1 cellular context compared by ENCODE assay signal in the genomic region with DNA sequence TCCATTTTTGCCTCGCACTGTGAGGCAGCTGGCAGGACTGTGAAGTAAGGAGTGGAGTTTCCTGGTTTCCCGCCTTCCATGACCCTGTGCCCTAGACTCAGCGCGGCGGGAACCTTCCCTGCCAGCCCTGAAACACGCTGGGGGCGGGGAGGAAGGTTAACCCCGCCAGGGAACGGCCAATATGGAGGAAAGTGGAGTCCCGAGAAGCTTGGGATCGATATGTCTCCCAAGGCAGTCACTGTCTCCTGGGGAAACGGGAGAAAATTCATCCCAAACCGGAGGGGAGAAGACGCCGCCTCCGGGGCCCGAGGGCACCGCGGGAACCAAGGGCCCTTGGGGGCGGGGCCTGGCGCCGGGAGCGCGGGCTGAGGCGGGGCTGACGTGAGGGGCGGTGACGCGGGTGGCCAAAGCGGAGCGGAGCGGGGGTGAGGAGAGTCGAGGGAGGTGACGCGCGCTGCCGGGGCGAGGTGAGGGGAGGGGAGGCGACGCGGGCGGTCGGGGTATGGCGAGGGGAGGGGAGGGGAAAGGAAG.
TF ChIP-seq lines count a peak whose summit lies in the region.

HMCES (plus strand) TSS at position 432 of the 531 bp plus-strand sequence. CDS start 863 bp downstream, outside the sequence.

TF ChIP-seq in K562, 482 proteins besides CTCF, POLR2A, EP300 and RAD21 (continued from another document and continues in another):
- no peak for TF ChIP-seq DEAF1 (CRISPR knock-in tag; IDR thresholded peaks at IDR 0.05)
- no peak for TF ChIP-seq ZSCAN32 (CRISPR knock-in tag; IDR thresholded peaks at IDR 0.05)
- peak; percentile 79 for TF ChIP-seq EGR1 (conservative IDR thresholded peaks at IDR 0.05)
- no peak for TF ChIP-seq MED1 (CRISPR knock-in tag; IDR thresholded peaks at IDR 0.05; ENCODE audit: borderline replicate concordance)
- TF ChIP-seq HIVEP1 (CRISPR knock-in tag; IDR thresholded peaks at IDR 0.05): no peak
- TF ChIP-seq, protein P1, sequence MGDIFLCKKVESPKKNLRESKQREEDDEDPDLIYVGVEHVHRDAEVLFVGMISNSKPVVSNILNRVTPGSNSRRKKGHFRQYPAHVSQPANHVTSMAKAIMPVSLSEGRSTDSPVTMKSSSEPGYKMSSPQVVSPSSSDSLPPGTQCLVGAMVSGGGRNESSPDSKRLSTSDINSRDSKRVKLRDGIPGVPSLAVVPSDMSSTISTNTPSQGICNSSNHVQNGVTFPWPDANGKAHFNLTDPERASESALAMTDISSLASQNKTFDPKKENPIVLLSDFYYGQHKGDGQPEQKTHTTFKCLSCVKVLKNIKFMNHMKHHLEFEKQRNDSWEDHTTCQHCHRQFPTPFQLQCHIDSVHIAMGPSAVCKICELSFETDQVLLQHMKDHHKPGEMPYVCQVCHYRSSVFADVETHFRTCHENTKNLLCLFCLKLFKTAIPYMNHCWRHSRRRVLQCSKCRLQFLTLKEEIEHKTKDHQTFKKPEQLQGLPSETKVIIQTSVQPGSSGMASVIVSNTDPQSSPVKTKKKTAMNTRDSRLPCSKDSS (IDR thresholded peaks at IDR 0.05; ENCODE audit: low read depth, partially characterized antibody): no peak
- TF ChIP-seq, protein P2, sequence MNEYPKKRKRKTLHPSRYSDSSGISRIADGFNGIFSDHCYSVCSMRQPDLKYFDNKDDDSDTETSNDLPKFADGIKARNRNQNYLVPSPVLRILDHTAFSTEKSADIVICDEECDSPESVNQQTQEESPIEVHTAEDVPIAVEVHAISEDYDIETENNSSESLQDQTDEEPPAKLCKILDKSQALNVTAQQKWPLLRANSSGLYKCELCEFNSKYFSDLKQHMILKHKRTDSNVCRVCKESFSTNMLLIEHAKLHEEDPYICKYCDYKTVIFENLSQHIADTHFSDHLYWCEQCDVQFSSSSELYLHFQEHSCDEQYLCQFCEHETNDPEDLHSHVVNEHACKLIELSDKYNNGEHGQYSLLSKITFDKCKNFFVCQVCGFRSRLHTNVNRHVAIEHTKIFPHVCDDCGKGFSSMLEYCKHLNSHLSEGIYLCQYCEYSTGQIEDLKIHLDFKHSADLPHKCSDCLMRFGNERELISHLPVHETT (CRISPR knock-in tag; conservative IDR thresholded peaks at IDR 0.05 in 1 of 2, IDR thresholded peaks at IDR 0.05 in 1 of 2): peak in 1 of 2 experiments; percentile 90; a peak in 2 of 4 replicates
- no peak for TF ChIP-seq HMBOX1 (IDR thresholded peaks at IDR 0.05)
- no peak for TF ChIP-seq ARID3B (CRISPR knock-in tag; IDR thresholded peaks at IDR 0.05; ENCODE audit: borderline replicate concordance)
- TF ChIP-seq TCF3 (CRISPR knock-in tag; IDR thresholded peaks at IDR 0.05): no peak
- TF ChIP-seq, protein P3, sequence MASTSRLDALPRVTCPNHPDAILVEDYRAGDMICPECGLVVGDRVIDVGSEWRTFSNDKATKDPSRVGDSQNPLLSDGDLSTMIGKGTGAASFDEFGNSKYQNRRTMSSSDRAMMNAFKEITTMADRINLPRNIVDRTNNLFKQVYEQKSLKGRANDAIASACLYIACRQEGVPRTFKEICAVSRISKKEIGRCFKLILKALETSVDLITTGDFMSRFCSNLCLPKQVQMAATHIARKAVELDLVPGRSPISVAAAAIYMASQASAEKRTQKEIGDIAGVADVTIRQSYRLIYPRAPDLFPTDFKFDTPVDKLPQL (IDR thresholded peaks at IDR 0.05; ENCODE audit: extremely low read depth, insufficient read length): no peak
- TF ChIP-seq MBD2 (IDR thresholded peaks at IDR 0.05; ENCODE audit: borderline replicate concordance, low read depth): 0 out of 2 replicates have a peak, but pooled peaks have one; percentile 24
- TF ChIP-seq, protein P4, sequence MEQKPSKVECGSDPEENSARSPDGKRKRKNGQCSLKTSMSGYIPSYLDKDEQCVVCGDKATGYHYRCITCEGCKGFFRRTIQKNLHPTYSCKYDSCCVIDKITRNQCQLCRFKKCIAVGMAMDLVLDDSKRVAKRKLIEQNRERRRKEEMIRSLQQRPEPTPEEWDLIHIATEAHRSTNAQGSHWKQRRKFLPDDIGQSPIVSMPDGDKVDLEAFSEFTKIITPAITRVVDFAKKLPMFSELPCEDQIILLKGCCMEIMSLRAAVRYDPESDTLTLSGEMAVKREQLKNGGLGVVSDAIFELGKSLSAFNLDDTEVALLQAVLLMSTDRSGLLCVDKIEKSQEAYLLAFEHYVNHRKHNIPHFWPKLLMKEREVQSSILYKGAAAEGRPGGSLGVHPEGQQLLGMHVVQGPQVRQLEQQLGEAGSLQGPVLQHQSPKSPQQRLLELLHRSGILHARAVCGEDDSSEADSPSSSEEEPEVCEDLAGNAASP (IDR thresholded peaks at IDR 0.05): no peak
- TF ChIP-seq HNRNPH1 (optimal IDR thresholded peaks at IDR 0.05; ENCODE audit: low read depth, low read length): no peak
- no peak for TF ChIP-seq DLX4 (CRISPR knock-in tag; IDR thresholded peaks at IDR 0.05)
- TF ChIP-seq, protein P5, sequence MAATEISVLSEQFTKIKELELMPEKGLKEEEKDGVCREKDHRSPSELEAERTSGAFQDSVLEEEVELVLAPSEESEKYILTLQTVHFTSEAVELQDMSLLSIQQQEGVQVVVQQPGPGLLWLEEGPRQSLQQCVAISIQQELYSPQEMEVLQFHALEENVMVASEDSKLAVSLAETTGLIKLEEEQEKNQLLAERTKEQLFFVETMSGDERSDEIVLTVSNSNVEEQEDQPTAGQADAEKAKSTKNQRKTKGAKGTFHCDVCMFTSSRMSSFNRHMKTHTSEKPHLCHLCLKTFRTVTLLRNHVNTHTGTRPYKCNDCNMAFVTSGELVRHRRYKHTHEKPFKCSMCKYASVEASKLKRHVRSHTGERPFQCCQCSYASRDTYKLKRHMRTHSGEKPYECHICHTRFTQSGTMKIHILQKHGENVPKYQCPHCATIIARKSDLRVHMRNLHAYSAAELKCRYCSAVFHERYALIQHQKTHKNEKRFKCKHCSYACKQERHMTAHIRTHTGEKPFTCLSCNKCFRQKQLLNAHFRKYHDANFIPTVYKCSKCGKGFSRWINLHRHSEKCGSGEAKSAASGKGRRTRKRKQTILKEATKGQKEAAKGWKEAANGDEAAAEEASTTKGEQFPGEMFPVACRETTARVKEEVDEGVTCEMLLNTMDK (IDR thresholded peaks at IDR 0.05; ENCODE audit: borderline replicate concordance, insufficient read depth, low read depth, low read length, poor library complexity, severe bottlenecking): peak; percentile 40
- no peak for TF ChIP-seq ZHX1 (conservative IDR thresholded peaks at IDR 0.05; ENCODE audit: low read length)
- TF ChIP-seq MLX (CRISPR knock-in tag; conservative IDR thresholded peaks at IDR 0.05): no peak
- TF ChIP-seq ZNF449 (CRISPR knock-in tag; IDR thresholded peaks at IDR 0.05): no peak
- no peak for TF ChIP-seq MAFF (IDR thresholded peaks at IDR 0.05; ENCODE audit: low read length)
- no peak for TF ChIP-seq SNIP1 (IDR thresholded peaks at IDR 0.05; ENCODE audit: low read depth)
- TF ChIP-seq, protein P6, sequence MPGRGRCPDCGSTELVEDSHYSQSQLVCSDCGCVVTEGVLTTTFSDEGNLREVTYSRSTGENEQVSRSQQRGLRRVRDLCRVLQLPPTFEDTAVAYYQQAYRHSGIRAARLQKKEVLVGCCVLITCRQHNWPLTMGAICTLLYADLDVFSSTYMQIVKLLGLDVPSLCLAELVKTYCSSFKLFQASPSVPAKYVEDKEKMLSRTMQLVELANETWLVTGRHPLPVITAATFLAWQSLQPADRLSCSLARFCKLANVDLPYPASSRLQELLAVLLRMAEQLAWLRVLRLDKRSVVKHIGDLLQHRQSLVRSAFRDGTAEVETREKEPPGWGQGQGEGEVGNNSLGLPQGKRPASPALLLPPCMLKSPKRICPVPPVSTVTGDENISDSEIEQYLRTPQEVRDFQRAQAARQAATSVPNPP (IDR thresholded peaks at IDR 0.05; ENCODE audit: borderline replicate concordance, insufficient read depth, insufficient read length): no peak
